Comparison of ENCODE assay signal across 9 cellular contexts in the genomic region with DNA sequence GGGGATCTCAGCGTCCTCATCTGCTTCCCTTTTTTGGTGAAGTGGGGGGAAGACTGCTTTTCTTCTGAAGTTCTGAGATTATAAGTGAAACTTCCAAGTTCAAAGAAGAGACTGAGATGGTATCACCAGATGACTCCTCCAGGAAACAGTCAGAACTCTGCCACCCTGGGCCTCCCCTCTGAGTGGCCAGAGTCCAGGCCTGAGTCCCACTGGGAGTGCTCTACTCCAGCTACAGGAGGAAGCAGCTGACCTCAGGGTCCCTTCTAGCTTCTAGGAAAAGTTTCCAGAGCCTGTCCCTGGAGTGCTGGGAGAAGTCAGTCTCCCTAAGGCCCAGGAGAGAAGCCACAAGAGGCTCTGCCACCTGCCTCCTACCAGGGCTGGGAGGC.
DNase-seq lines count a peak whose midpoint lies in the region; TF ChIP-seq lines count a peak whose summit lies in the region.
"Had no signal": no experiment of that assay in that cellular context is flagged by ENCODE, and none has a peak within 500 bp of the region (broad histone marks: within the 10 kb centered on the region; RNA-seq: fewer than 3 reads in every experiment).

No MANE protein-coding gene starts in this region.

- peak overlapping the region; percentile 28 to 50 for H3K27ac ChIP-seq in coronary artery
- H3K27ac ChIP-seq in sigmoid colon: peak overlapping the region; percentile 89 to 98 (median 96)

- H3K4me3 ChIP-seq in GM12865 (ENCODE audit: low read depth, low read length) (no peak overlapping the region), coronary artery (no peak overlapping the region), sigmoid colon (peak overlapping the region in 3 of 4 donors; percentile 87 to 89 (median 89))

- TF ChIP-seq CTCF in GM12865 (IDR thresholded peaks at IDR 0.05; ENCODE audit: insufficient read depth, low read depth, low read length, missing control alignments): no peak
- no peak for TF ChIP-seq CTCF in coronary artery (IDR thresholded peaks at IDR 0.05)
- no peak for TF ChIP-seq CTCF in sigmoid colon (IDR thresholded peaks at IDR 0.05)

- no peak for TF ChIP-seq EP300 in sigmoid colon (IDR thresholded peaks at IDR 0.05)

- DNase-seq in activated CD4-positive, alpha-beta T cell treated with anti-CD3 and anti-CD28 coated beads for 48 hours: peak; percentile 54
- DNase-seq in activated CD4-positive, alpha-beta T cell treated with anti-CD3 and anti-CD28 coated beads for 1 hour: no peak
- peak; percentile 51 for DNase-seq in GM12865 (ENCODE audit: low read depth)
- DNase-seq in coronary artery (ENCODE audit: low spot score): no peak
- DNase-seq in sigmoid colon: no peak
- no peak for DNase-seq in activated gamma-delta T cell treated with Interleukin-2 at 50 U/mL for 16 hours
- DNase-seq in activated CD4-positive, CD25-positive, alpha-beta regulatory T cell treated with anti-CD3 and anti-CD28 coated beads, Interleukin-2, amount 50 U/mL, for 72 hours: no peak
- no peak for DNase-seq in nucleus accumbens (lab: John Stamatoyannopoulos, UW)
- DNase-seq: DMS79 had no signal

- no peak for TF ChIP-seq POLR2A in sigmoid colon (IDR thresholded peaks at IDR 0.05)

- WGBS in sigmoid colon, 2 donors: 63 to 80% methylated on average over 1 of the region's 1 CpG

- no peaks in the 10 kb centered on the region for H3K36me3 ChIP-seq in sigmoid colon

- intact Hi-C loops in sigmoid colon (cut with DNase I): loop anchor here (2.0 to 10.0 kb wide), 2 partner anchors 33 to 173 kb away; no protein-coding TSS in a partner anchor

- peaks cover 0 to 83% (median 82%) of the 10 kb centered on the region in 4 donors for H3K4me1 ChIP-seq in sigmoid colon

- no peaks in the 10 kb centered on the region for H3K9me3 ChIP-seq in sigmoid colon

- no peaks in the 10 kb centered on the region for H3K27me3 ChIP-seq in sigmoid colon

Comparison
In these comparisons a context has a peak if more than half of its experiments do, and no peak if none do; other contexts are left out.
1. DNase-seq: peak in activated CD4-positive, alpha-beta T cell treated with anti-CD3 and anti-CD28 coated beads for 48 hours (single experiment) and GM12865 (single experiment); none in activated CD4-positive, alpha-beta T cell treated with anti-CD3 and anti-CD28 coated beads for 1 hour (single experiment), coronary artery (single experiment), sigmoid colon (single experiment), activated gamma-delta T cell treated with Interleukin-2 at 50 U/mL for 16 hours (single experiment), activated CD4-positive, CD25-positive, alpha-beta regulatory T cell treated with anti-CD3 and anti-CD28 coated beads, Interleukin-2, amount 50 U/mL, for 72 hours (single experiment) and nucleus accumbens (0 of 56).
2. H3K4me3 ChIP-seq: peak in sigmoid colon (3 of 4); none in GM12865 (single experiment) and coronary artery (single experiment).